Comparison of ENCODE assay signal across 8 cellular contexts in genomic region chr20:53738945-53739798, GRCh38.
DNase-seq lines count a peak whose midpoint lies in the region; ATAC-seq and TF ChIP-seq lines count a peak whose summit lies in the region.

No MANE protein-coding gene starts in this region.

- no peak for TF ChIP-seq CTCF in Caco-2 (IDR thresholded peaks at IDR 0.05; ENCODE audit: insufficient read depth in 1 of 2, low read depth in 1 of 2, low read length in 1 of 2, severe bottlenecking in 1 of 2, unreplicated experiment in 1 of 2)

- peak; percentile 38 for ATAC-seq in HG03378 (IDR thresholded peaks at IDR 0.05; ENCODE audit: unreplicated experiment)
- peak; percentile 15 to 17 for ATAC-seq in naive B cell (ENCODE audit: low read depth in 2 of 2)
- ATAC-seq in HG03025 (IDR thresholded peaks at IDR 0.05; ENCODE audit: low FRiP score, unreplicated experiment) = no peak

- peaks cover 69% of the 10 kb centered on the region for H3K4me1 Mint-ChIP-seq in Caco-2 (ENCODE audit: low read depth, unreplicated experiment)
- peaks cover 79% of the 10 kb centered on the region for H3K4me1 Mint-ChIP-seq in activated T-helper 1 cell treated with anti-CD3 and anti-CD28 coated beads, Interleukin-12 subunit alpha, Interleukin-12 subunit beta, Interleukin-2, Interleukin-4 antibody, amounts not matched to agents 30 ng/mL and 10 ng/mL and 1 ng/mL, durations not matched to agents 14 hours and 24 hours and 36 hours (ENCODE audit: low read depth)
- H3K4me1 Mint-ChIP-seq in naive B cell = peaks cover 56 to 76% (median 62%) of the 10 kb centered on the region in 3 donors

- peak overlapping the region; percentile 95 for H3K27ac Mint-ChIP-seq in Caco-2 (ENCODE audit: unreplicated experiment)
- peak overlapping the region; percentile 26 for H3K27ac Mint-ChIP-seq in activated T-helper 1 cell treated with anti-CD3 and anti-CD28 coated beads, Interleukin-12 subunit alpha, Interleukin-12 subunit beta, Interleukin-2, Interleukin-4 antibody, amounts not matched to agents 30 ng/mL and 10 ng/mL and 1 ng/mL, durations not matched to agents 14 hours and 24 hours and 36 hours
- peak overlapping the region; percentile 92 to 99 (median 94) for H3K27ac Mint-ChIP-seq in naive B cell

- H3K27me3 Mint-ChIP-seq in Caco-2 (ENCODE audit: insufficient read depth, unreplicated experiment) = no peaks in the 10 kb centered on the region
- H3K27me3 Mint-ChIP-seq in activated T-helper 1 cell treated with anti-CD3 and anti-CD28 coated beads, Interleukin-12 subunit alpha, Interleukin-12 subunit beta, Interleukin-2, Interleukin-4 antibody, amounts not matched to agents 30 ng/mL and 10 ng/mL and 1 ng/mL, durations not matched to agents 14 hours and 24 hours and 36 hours (ENCODE audit: insufficient read depth) = no peaks in the 10 kb centered on the region
- no peaks in the 10 kb centered on the region for H3K27me3 Mint-ChIP-seq in naive B cell

- H3K9me3 Mint-ChIP-seq in Caco-2 (ENCODE audit: unreplicated experiment) = no peaks in the 10 kb centered on the region
- H3K9me3 Mint-ChIP-seq in activated T-helper 1 cell treated with anti-CD3 and anti-CD28 coated beads, Interleukin-12 subunit alpha, Interleukin-12 subunit beta, Interleukin-2, Interleukin-4 antibody, amounts not matched to agents 30 ng/mL and 10 ng/mL and 1 ng/mL, durations not matched to agents 14 hours and 24 hours and 36 hours = no peaks in the 10 kb centered on the region
- no peaks in the 10 kb centered on the region for H3K9me3 Mint-ChIP-seq in naive B cell

- peaks cover 62% of the 10 kb centered on the region for H3K4me1 ChIP-seq in Caco-2

- peaks cover 5% of the 10 kb centered on the region for H3K36me3 Mint-ChIP-seq in Caco-2 (ENCODE audit: insufficient read depth, unreplicated experiment)
- no peaks in the 10 kb centered on the region for H3K36me3 Mint-ChIP-seq in activated T-helper 1 cell treated with anti-CD3 and anti-CD28 coated beads, Interleukin-12 subunit alpha, Interleukin-12 subunit beta, Interleukin-2, Interleukin-4 antibody, amounts not matched to agents 30 ng/mL and 10 ng/mL and 1 ng/mL, durations not matched to agents 14 hours and 24 hours and 36 hours (ENCODE audit: low read depth)
- H3K36me3 Mint-ChIP-seq in naive B cell = no peaks in the 10 kb centered on the region

- peak overlapping the region; percentile 35 for H3K4me3 ChIP-seq in Caco-2 (ENCODE audit: low read depth, low read length)

- no peaks in the 10 kb centered on the region for H3K36me3 ChIP-seq in Caco-2 (ENCODE audit: control insufficient read depth, insufficient read depth, low read length)

- intact Hi-C loops in Caco-2 (cut with micrococcal nuclease; ENCODE audit: unreplicated experiment) = loop anchor here (1.0 to 10.0 kb wide), 11 partner anchors 9 to 326 kb away; no protein-coding TSS in a partner anchor
- intact Hi-C loops in activated T-helper 1 cell treated with anti-CD3 and anti-CD28 coated beads, Interleukin-12 subunit alpha, Interleukin-12 subunit beta, Interleukin-2, Interleukin-4 antibody, amounts not matched to agents 30 ng/mL and 10 ng/mL and 1 ng/mL, durations not matched to agents 14 hours and 24 hours and 36 hours (cut with micrococcal nuclease) = no loop called here

- CTCF ChIA-PET in Caco-2 (lab: Charles Lee) = interaction anchor here (0.6 to 2.7 kb wide), 19 partner anchors 9 to 201 kb away, joined by 3 to 16 read pairs (median 5); no protein-coding TSS in a partner anchor

- H3K9me3 ChIP-seq in Caco-2 = no peaks in the 10 kb centered on the region

- POLR2A ChIA-PET in Caco-2 (lab: Charles Lee) = interaction anchor here (0.6 to 2.7 kb wide), 26 partner anchors 9 to 180 kb away, joined by 3 to 34 read pairs (median 5); partner anchors contain the start of gene ZNF217

- BruUV-seq in Caco-2 (replicated peaks; lab: Mats Ljungman, UMichigan) = TSS peak; percentile 95

- H3K4me3 Mint-ChIP-seq in Caco-2 (ENCODE audit: unreplicated experiment) (peak overlapping the region; percentile 72), naive B cell (peak overlapping the region; percentile 72 to 90 (median 78))
- peak overlapping the region; percentile 82 for H3K4me3 Mint-ChIP-seq in activated T-helper 1 cell treated with anti-CD3 and anti-CD28 coated beads, Interleukin-12 subunit alpha, Interleukin-12 subunit beta, Interleukin-2, Interleukin-4 antibody, amounts not matched to agents 30 ng/mL and 10 ng/mL and 1 ng/mL, durations not matched to agents 14 hours and 24 hours and 36 hours

- H3K27me3 ChIP-seq in Caco-2 (replicated peaks; ENCODE audit: control insufficient read depth, insufficient read depth, low read length) = no peaks in the 10 kb centered on the region

- DNase-seq in Caco-2 = no peak
- no peak for DNase-seq in activated T-helper 1 cell treated with anti-CD3 and anti-CD28 coated beads, Interleukin-12 subunit alpha, Interleukin-12 subunit beta, Interleukin-2, Interleukin-4 antibody, amounts not matched to agents 30 ng/mL and 10 ng/mL and 1 ng/mL, durations not matched to agents 14 hours and 24 hours and 36 hours (ENCODE audit: low spot score)
- DNase-seq in naive B cell = peak; percentile 35
- no peak for DNase-seq in amniotic stem cell (lab: John Stamatoyannopoulos, UW)
- DNase-seq in GM03348 (ENCODE audit: low spot score) = no peak
- DNase-seq in NCI-H345 treated with DMSO at 0.1 percent for 48 hours (lab: John Stamatoyannopoulos, UW; ENCODE audit: unreplicated experiment) = no peak

Comparison
In these comparisons a context has a peak if more than half of its experiments do, and no peak if none do; other contexts are left out.
1. H3K27ac Mint-ChIP-seq: peak in every context shown above with its lines; median percentile 95 in Caco-2; 94 in naive B cell; 26 in activated T-helper 1 cell treated with anti-CD3 and anti-CD28 coated beads, Interleukin-12 subunit alpha, Interleukin-12 subunit beta, Interleukin-2, Interleukin-4 antibody, amounts not matched to agents 30 ng/mL and 10 ng/mL and 1 ng/mL, durations not matched to agents 14 hours and 24 hours and 36 hours.